Comparison of ENCODE assay signal across 8 cellular contexts in genomic region chr2:36967236-36967876, GRCh38. TPM values are rescaled to one million over a fixed set of nuclear protein-coding genes. Genes with fewer than 3 reads are reported as not detected.
A peak's percentile ranks its signal among the peaks of the same experiment; 100 is the strongest.
DNase-seq lines count a peak whose midpoint lies in the region; ATAC-seq, FAIRE-seq and TF ChIP-seq lines count a peak whose summit lies in the region.

No MANE protein-coding gene starts in this region.

- peak overlapping the region; percentile 83 to 92 (median 88) for H3K27ac ChIP-seq in esophagus muscularis mucosa (replicated peaks in 1 of 4)
- H3K27ac ChIP-seq in pancreas = peak overlapping the region; percentile 73 to 83 (median 80)

- WGBS in esophagus muscularis mucosa = 45% methylated on average over 15 of the region's 15 CpGs
- 5 to 7% methylated on average over 15 of the region's 15 CpGs for WGBS in pancreas, 2 donors

- ATAC-seq in pancreas (peak in 3 of 4 donors; percentile 18 to 23 (median 22)), HG03520 (IDR thresholded peaks at IDR 0.05; ENCODE audit: unreplicated experiment) (no peak)

- H3K4me1 ChIP-seq in esophagus muscularis mucosa (peaks cover 6 to 37% (median 25%) of the 10 kb centered on the region in 4 donors), pancreas (peaks cover 0 to 13% (median 10%) of the 10 kb centered on the region in 3 donors)

- H3K27me3 ChIP-seq in esophagus muscularis mucosa (no peaks in the 10 kb centered on the region), pancreas (no peaks in the 10 kb centered on the region)

- no peak for FAIRE-seq in pancreas (lab: Jason Lieb, UNC)

- H3K36me3 ChIP-seq in esophagus muscularis mucosa (no peaks in the 10 kb centered on the region), pancreas (no peaks in the 10 kb centered on the region)

- no peaks in the 10 kb centered on the region for H3K9me3 ChIP-seq in esophagus muscularis mucosa
- H3K9me3 ChIP-seq in pancreas = no peaks in the 10 kb centered on the region

- intact Hi-C loops in esophagus muscularis mucosa (cut with DNase I) = no loop called here
- intact Hi-C loops in pancreas (cut with DNase I) = no loop called here

- TF ChIP-seq POLR2A in esophagus muscularis mucosa (IDR thresholded peaks at IDR 0.05; ENCODE audit: low read depth) = no peak

- H3K4me3 ChIP-seq in esophagus muscularis mucosa = peak overlapping the region; percentile 90 to 99 (median 98)
- H3K4me3 ChIP-seq in pancreas = peak overlapping the region; percentile 29 to 98 (median 53)

- peak; percentile 21 for DNase-seq in NCI-H82 (lab: John Stamatoyannopoulos, UW)
- no peak for DNase-seq in NCI-H82 treated with DMSO at 0.1 percent for 48 hours (lab: John Stamatoyannopoulos, UW; ENCODE audit: unreplicated experiment)
- DNase-seq in RPMI7951 (ENCODE audit: low read depth) = peak; percentile 5
- DNase-seq in esophagus muscularis mucosa (ENCODE audit: extremely low spot score) = no peak
- DNase-seq in pancreas = peak in 4 of 6 donors; percentile 23 to 45 (median 28)
- DNase-seq in SHP77 (lab: John Stamatoyannopoulos, UW) = no peak
- no peak for DNase-seq in NAMALWA (ENCODE audit: low spot score)

- no peak for TF ChIP-seq EP300 in esophagus muscularis mucosa (IDR thresholded peaks at IDR 0.05)

- TF ChIP-seq CTCF in esophagus muscularis mucosa (IDR thresholded peaks at IDR 0.05) (no peak), pancreas (IDR thresholded peaks at IDR 0.05) (no peak)

RNA-seq across cellular contexts. Expression of gene STRN, which starts 1.0 kb away (rescaled TPM):
- total RNA-seq in RPMI7951 (2014; rRNA removed; shearing (Covaris generic)) = 15.4 and 18.7 TPM in 2 replicates
- total RNA-seq in esophagus muscularis mucosa (10 to 100 TPM; 17.6 to 21.8 (median 20.0) TPM), pancreas (10 to 100 TPM in 2 of 6 donors, 1 to 10 TPM in 4; 6.9 to 16.2 (median 8.7) TPM)
- polyA plus RNA-seq in pancreas = 1 to 10 TPM; 1.8 to 3.0 TPM

Comparison
In these comparisons a context has a peak if more than half of its experiments do, and no peak if none do; other contexts are left out.
1. DNase-seq: peak in NCI-H82 (single experiment), RPMI7951 (single experiment) and pancreas (4 of 6); none in NCI-H82 treated with DMSO at 0.1 percent for 48 hours (single experiment), esophagus muscularis mucosa (single experiment), SHP77 (0 of 2) and NAMALWA (single experiment).